In the genomic region with DNA sequence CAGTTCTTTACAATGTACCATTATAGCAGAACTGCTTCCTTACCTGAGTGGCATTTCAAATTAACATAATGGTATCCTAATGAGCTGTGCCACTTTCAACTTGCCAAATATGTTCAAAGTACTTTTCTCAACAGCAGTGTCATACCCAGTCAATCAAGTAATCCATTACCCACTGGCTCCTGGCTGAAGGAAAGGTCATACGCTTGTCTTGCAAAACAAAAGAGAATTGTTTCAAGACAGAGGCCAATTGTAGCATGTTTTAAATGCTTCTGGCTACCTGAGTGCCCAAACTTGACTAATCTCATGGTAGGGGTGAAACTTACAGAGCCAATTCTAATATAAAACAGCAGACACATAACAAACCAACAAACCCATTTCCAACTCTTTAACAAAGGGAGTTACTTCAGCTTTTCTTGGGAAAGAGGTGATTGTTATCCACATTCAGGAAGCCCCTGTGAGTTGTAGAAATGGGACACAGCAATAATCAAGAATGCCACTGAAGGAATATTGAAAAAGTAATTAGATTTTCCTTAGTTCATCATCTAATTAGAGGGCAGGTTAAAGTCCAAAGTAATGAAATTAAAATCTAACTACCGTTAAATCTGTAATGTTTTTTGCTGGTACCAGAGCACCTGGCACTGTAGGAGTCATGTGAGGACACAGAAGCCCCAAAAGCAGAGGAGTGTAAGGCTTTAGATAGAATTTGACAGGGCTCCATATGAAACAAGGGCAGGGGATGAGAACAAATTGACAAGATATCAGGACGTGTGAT, we compare ENCODE assay signal across 33 cellular contexts.
"Had no signal": no experiment of that assay in that cellular context is flagged by ENCODE, and none has a peak within 500 bp of the region (broad histone marks: within the 10 kb centered on the region; RNA-seq: fewer than 3 reads in every experiment).

No MANE protein-coding gene starts in this region.

- H3K4me3 Mint-ChIP-seq: activated CD4-positive, alpha-beta T cell treated with anti-CD3 and anti-CD28 coated beads, Interleukin-2, amount 10 ng/mL, durations not matched to agents 24 days and 14 days; activated CD8-positive, alpha-beta T cell treated with anti-CD3 and anti-CD28 coated beads for 36 hours; activated naive CD4-positive, alpha-beta T cell treated with anti-CD3 and anti-CD28 coated beads, Interleukin-2, amount 50 U/mL, for 24 hours; activated naive CD8-positive, alpha-beta T cell treated with anti-CD3 and anti-CD28 coated beads, Interleukin-2, amount 10 ng/mL, durations not matched to agents 7 days and 5 days; activated T-cell treated with anti-CD3 and anti-CD28 coated beads, Interleukin-2, amount 50 U/mL, for 72 hours; activated T-helper 17 cell treated with anti-CD3 and anti-CD28 coated beads, Interleukin-2, amount 50 U/mL, for 72 hours; T-helper 1 cell treated with Interleukin-12 subunit alpha and Interleukin-12 subunit beta and Interleukin-4 antibody, amounts not matched to agents 30 μg/mL and 1 μg/mL, for 36 hours; T-helper 2 cell treated with Interferon-gamma antibody and Interleukin-4, amounts not matched to agents 5 μg/mL and 100 μg/mL, for 36 hours had no signal

- ATAC-seq: activated CD8-positive, alpha-beta T cell treated with anti-CD3 and anti-CD28 coated beads for 36 hours; activated T-cell treated with anti-CD3 and anti-CD28 coated beads, Interleukin-2, amount 50 U/mL, for 72 hours; activated T-helper 17 cell treated with anti-CD3 and anti-CD28 coated beads, Interleukin-2, amount 50 U/mL, for 72 hours; Right ventricle myocardium inferior had no signal

- H3K27me3 Mint-ChIP-seq: activated CD4-positive, alpha-beta T cell treated with anti-CD3 and anti-CD28 coated beads, Interleukin-2, amount 10 ng/mL, durations not matched to agents 24 days and 14 days; activated CD8-positive, alpha-beta T cell treated with anti-CD3 and anti-CD28 coated beads for 36 hours; activated naive CD4-positive, alpha-beta T cell treated with anti-CD3 and anti-CD28 coated beads, Interleukin-2, amount 50 U/mL, for 24 hours; activated naive CD8-positive, alpha-beta T cell treated with anti-CD3 and anti-CD28 coated beads, Interleukin-2, amount 10 ng/mL, durations not matched to agents 7 days and 5 days; activated T-helper 17 cell treated with anti-CD3 and anti-CD28 coated beads, Interleukin-2, amount 50 U/mL, for 72 hours had no signal

- H3K4me1 ChIP-seq: ascending aorta had no signal

- H3K27ac Mint-ChIP-seq: activated CD4-positive, alpha-beta T cell treated with anti-CD3 and anti-CD28 coated beads, Interleukin-2, amount 10 ng/mL, durations not matched to agents 24 days and 14 days; activated CD8-positive, alpha-beta T cell treated with anti-CD3 and anti-CD28 coated beads for 36 hours; activated naive CD4-positive, alpha-beta T cell treated with anti-CD3 and anti-CD28 coated beads, Interleukin-2, amount 50 U/mL, for 24 hours; activated naive CD8-positive, alpha-beta T cell treated with anti-CD3 and anti-CD28 coated beads, Interleukin-2, amount 10 ng/mL, durations not matched to agents 7 days and 5 days; activated T-cell treated with anti-CD3 and anti-CD28 coated beads, Interleukin-2, amount 50 U/mL, for 72 hours; activated T-helper 17 cell treated with anti-CD3 and anti-CD28 coated beads, Interleukin-2, amount 50 U/mL, for 72 hours; T-helper 2 cell treated with Interferon-gamma antibody and Interleukin-4, amounts not matched to agents 5 μg/mL and 100 μg/mL, for 36 hours had no signal

- DNase-seq: activated CD4-positive, alpha-beta T cell treated with anti-CD3 and anti-CD28 coated beads, Interleukin-2, amount 10 ng/mL, durations not matched to agents 24 days and 14 days; activated CD4-positive, alpha-beta T cell treated with anti-CD3 and anti-CD28 coated beads, Interleukin-2, amount 50 U/mL, for 4 hours; activated CD8-positive, alpha-beta T cell treated with anti-CD3 and anti-CD28 coated beads for 36 hours; activated effector memory CD4-positive, alpha-beta T cell treated with anti-CD3 and anti-CD28 coated beads, Interleukin-2, amount 50 U/mL, for 16 hours; activated naive CD4-positive, alpha-beta T cell treated with Interleukin-2 at 50 U/mL for 16 hours; activated naive CD8-positive, alpha-beta T cell treated with anti-CD3 and anti-CD28 coated beads, Interleukin-2, amount 10 ng/mL, durations not matched to agents 7 days and 5 days; activated T-cell treated with anti-CD3 and anti-CD28 coated beads, Interleukin-2, amount 50 U/mL, for 1 hour; activated T-cell treated with anti-CD3 and anti-CD28 coated beads, Interleukin-2, amount 50 U/mL, for 72 hours; amygdala; Kasumi-1; KG1; MM.1S; MV-4-11; NCI-H1092; NCI-H1436 treated with DMSO at 0.1 percent for 48 hours; NCI-H1694 treated with DMSO at 0.1 percent for 48 hours; NCI-H2029; NCI-H226; NCI-H446 treated with DMSO at 0.1 percent for 48 hours; NCI-H524; NCI-H69; PC-9; SIG-M5; SK-N-SH had no signal

- H3K27ac ChIP-seq: ascending aorta, PC-9, RWPE1 had no signal

- H3K9me3 ChIP-seq: ascending aorta, SK-N-SH had no signal

- FAIRE-seq: RCC 7860, TTC549 had no signal

- H3K4me3 ChIP-seq: ascending aorta, PC-9 had no signal

- H3K36me3 ChIP-seq: ascending aorta had no signal

- H3K36me3 Mint-ChIP-seq: activated naive CD4-positive, alpha-beta T cell treated with anti-CD3 and anti-CD28 coated beads, Interleukin-2, amount 50 U/mL, for 24 hours; activated naive CD8-positive, alpha-beta T cell treated with anti-CD3 and anti-CD28 coated beads, Interleukin-2, amount 10 ng/mL, durations not matched to agents 7 days and 5 days had no signal

- H3K9me3 Mint-ChIP-seq: activated naive CD4-positive, alpha-beta T cell treated with anti-CD3 and anti-CD28 coated beads, Interleukin-2, amount 50 U/mL, for 24 hours had no signal

- H3K4me1 Mint-ChIP-seq: activated CD4-positive, alpha-beta T cell treated with anti-CD3 and anti-CD28 coated beads, Interleukin-2, amount 10 ng/mL, durations not matched to agents 24 days and 14 days; activated naive CD4-positive, alpha-beta T cell treated with anti-CD3 and anti-CD28 coated beads, Interleukin-2, amount 50 U/mL, for 24 hours; activated naive CD8-positive, alpha-beta T cell treated with anti-CD3 and anti-CD28 coated beads, Interleukin-2, amount 10 ng/mL, durations not matched to agents 7 days and 5 days; activated T-helper 17 cell treated with anti-CD3 and anti-CD28 coated beads, Interleukin-2, amount 50 U/mL, for 72 hours had no signal

- H3K27me3 ChIP-seq: ascending aorta had no signal
